1 cellular context compared by ENCODE assay signal in the genomic region with DNA sequence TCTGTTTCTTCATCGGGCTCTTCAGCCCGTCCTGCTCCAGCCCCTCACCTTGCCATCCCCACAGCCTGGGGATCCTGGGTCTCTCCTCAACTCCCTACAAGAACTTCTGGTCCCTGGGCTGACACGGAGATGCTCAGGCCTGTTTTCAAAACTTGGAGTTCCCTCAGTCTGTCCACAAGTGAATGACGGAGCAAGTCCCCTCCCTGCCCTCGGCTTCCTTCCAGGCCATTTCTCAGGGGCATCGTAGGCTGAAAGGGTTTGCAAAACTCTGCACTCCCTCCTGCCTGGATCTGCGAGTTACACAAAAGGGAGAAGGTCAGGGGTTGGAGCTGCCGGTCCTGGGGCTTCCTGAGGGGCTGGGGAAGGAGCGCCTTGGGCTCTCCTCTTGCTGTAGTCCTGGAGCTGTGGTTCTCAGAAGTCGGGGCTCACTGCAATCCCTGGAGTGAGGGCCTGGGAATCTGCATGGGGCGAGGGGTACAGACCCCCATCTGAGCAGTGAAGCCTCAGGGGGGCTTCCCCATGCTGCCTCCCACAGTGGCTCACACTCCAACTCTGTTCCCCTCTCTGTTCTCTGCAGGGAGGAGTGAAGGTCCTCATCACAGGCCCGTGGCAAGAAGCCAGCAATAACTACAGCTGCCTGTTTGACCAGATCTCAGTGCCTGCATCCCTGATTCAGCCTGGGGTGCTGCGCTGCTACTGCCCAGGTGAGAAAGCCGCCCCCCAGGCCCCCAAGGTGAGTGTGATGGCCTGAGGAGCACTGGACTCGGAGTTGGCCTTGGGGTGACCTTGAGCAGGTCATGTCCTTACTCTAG.
TF ChIP-seq lines count a peak whose summit lies in the region.

No MANE protein-coding gene starts in this region.

TF ChIP-seq in H1, 55 proteins besides CTCF, POLR2A, EP300 and RAD21 (continued from another document):
- TF ChIP-seq, protein P1, sequence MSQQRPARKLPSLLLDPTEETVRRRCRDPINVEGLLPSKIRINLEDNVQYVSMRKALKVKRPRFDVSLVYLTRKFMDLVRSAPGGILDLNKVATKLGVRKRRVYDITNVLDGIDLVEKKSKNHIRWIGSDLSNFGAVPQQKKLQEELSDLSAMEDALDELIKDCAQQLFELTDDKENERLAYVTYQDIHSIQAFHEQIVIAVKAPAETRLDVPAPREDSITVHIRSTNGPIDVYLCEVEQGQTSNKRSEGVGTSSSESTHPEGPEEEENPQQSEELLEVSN (IDR thresholded peaks at IDR 0.05), result no peak
- TF ChIP-seq JUN (IDR thresholded peaks at IDR 0.05; ENCODE audit: low read depth, low read length) (no peak), CEBPB (IDR thresholded peaks at IDR 0.05; ENCODE audit: low read depth, low read length) (no peak), FOSL1 (IDR thresholded peaks at IDR 0.05; ENCODE audit: insufficient read depth, low read depth, low read length) (no peak), SIRT6 (IDR thresholded peaks at IDR 0.05; ENCODE audit: low read length) (no peak), JUND (IDR thresholded peaks at IDR 0.05; ENCODE audit: low read length) (no peak), BCL11A (IDR thresholded peaks at IDR 0.05; ENCODE audit: low read depth in 2 of 2, low read length in 2 of 2) (no peak), NANOG (IDR thresholded peaks at IDR 0.05; ENCODE audit: insufficient read depth, low read depth, low read length, poor library complexity, severe bottlenecking) (no peak), NRF1 (IDR thresholded peaks at IDR 0.05; ENCODE audit: low read depth, low read length) (no peak)
TF ChIP-seq in H1: peak in this region for 0.
